In the genomic region with DNA sequence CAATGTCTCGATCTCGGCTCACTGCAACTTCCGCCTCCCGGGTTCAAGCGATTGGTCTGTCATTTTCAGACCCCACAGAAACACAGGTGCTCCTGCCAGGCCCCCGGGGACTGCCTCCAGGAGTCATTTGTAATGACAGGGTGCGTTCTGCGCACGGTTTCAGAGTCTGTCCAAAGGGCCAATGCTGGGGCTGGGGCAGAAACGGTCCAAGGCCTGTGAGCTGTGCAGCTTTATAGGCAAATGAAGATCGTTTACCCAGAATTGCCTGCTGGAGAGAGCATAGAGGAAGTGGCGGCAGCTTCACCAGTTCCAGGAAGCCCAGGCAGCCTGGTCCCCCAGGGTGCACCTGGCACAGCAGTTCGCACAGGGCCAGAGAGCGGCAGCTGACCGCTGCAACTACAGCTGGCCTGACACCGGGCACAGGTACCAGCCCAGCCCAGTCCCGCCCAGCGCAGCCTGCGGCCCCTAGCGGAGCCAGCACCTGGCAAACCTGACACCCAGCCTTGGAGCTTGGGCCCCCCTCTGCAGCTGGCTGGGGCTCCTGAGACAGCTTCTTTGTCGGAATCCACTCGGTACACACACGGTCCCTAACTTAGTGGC, we compare ENCODE assay signal across 8 cellular contexts.
DNase-seq lines count a peak whose midpoint lies in the region; ATAC-seq and TF ChIP-seq lines count a peak whose summit lies in the region.
"Not testable (repeated sequence)": the region's sequence is repeated elsewhere in the genome, so short reads cannot be mapped to it uniquely, and the experiment has no call there.

No MANE protein-coding gene starts in this region.

- peak overlapping the region; percentile 91 for H3K4me3 Mint-ChIP-seq in activated CD4-positive, alpha-beta T cell treated with anti-CD3 and anti-CD28 coated beads, Interleukin-2, amount 10 ng/mL, durations not matched to agents 24 days and 14 days
- peak overlapping the region; percentile 77 for H3K4me3 Mint-ChIP-seq in central memory CD8-positive, alpha-beta T cell

- not testable (repeated sequence) for H3K27me3 Mint-ChIP-seq in activated CD4-positive, alpha-beta T cell treated with anti-CD3 and anti-CD28 coated beads, Interleukin-2, amount 10 ng/mL, durations not matched to agents 24 days and 14 days; central memory CD8-positive, alpha-beta T cell

- DNase-seq in GM10248 (ENCODE audit: extremely low spot score) = peak; percentile 50
- peak; percentile 48 to 69 for DNase-seq in NCI-H2081 (lab: John Stamatoyannopoulos, UW)
- peak; percentile 93 for DNase-seq in activated CD4-positive, alpha-beta T cell treated with anti-CD3 and anti-CD28 coated beads, Interleukin-2, amount 10 ng/mL, durations not matched to agents 24 days and 14 days
- DNase-seq in central memory CD8-positive, alpha-beta T cell (ENCODE audit: low spot score in 2 of 2) = peak; percentile 35 to 52
- DNase-seq in middle frontal gyrus (ENCODE audit: extremely low spot score, low spot score) = peak; percentile 1
- DNase-seq in stimulated activated naive CD4-positive, alpha-beta T cell (lab: John Stamatoyannopoulos, UW) = peak in 5 of 6 experiments; percentile 26 to 74 (median 54)

- intact Hi-C loops in activated CD4-positive, alpha-beta T cell treated with anti-CD3 and anti-CD28 coated beads, Interleukin-2, amount 10 ng/mL, durations not matched to agents 24 days and 14 days (cut with micrococcal nuclease) = not testable (repeated sequence)

- POLR2A ChIA-PET in GM10248 (lab: Yijun Ruan, JAX) = interaction anchor here (0.6 kb wide), 1 partner anchor 146 kb away, joined by 9 read pairs; no protein-coding TSS in a partner anchor

- H3K4me1 Mint-ChIP-seq in activated CD4-positive, alpha-beta T cell treated with anti-CD3 and anti-CD28 coated beads, Interleukin-2, amount 10 ng/mL, durations not matched to agents 24 days and 14 days = peaks cover 54% of the 10 kb centered on the region
- H3K4me1 Mint-ChIP-seq in central memory CD8-positive, alpha-beta T cell = peaks cover 58% of the 10 kb centered on the region

- peak overlapping the region; percentile 92 for H3K27ac Mint-ChIP-seq in activated CD4-positive, alpha-beta T cell treated with anti-CD3 and anti-CD28 coated beads, Interleukin-2, amount 10 ng/mL, durations not matched to agents 24 days and 14 days
- peak overlapping the region; percentile 96 for H3K27ac Mint-ChIP-seq in central memory CD8-positive, alpha-beta T cell (ENCODE audit: low read depth)

- H3K36me3 Mint-ChIP-seq in activated CD4-positive, alpha-beta T cell treated with anti-CD3 and anti-CD28 coated beads, Interleukin-2, amount 10 ng/mL, durations not matched to agents 24 days and 14 days (ENCODE audit: low read depth) = peaks cover 49% of the 10 kb centered on the region
- H3K36me3 Mint-ChIP-seq in central memory CD8-positive, alpha-beta T cell (ENCODE audit: insufficient read depth) = peaks cover 37% of the 10 kb centered on the region

- ATAC-seq in GM19455 (IDR thresholded peaks at IDR 0.05; ENCODE audit: unreplicated experiment) = peak; percentile 62
- peak; percentile 48 for ATAC-seq in HG03064 (IDR thresholded peaks at IDR 0.05; ENCODE audit: low read depth, unreplicated experiment)
- peak; percentile 60 for ATAC-seq in central memory CD8-positive, alpha-beta T cell (replicated peaks; ENCODE audit: extremely low read depth, poor library complexity, severe bottlenecking)

- TF ChIP-seq CTCF in GM10248 (IDR thresholded peaks at IDR 0.05; ENCODE audit: control extremely low read depth, extremely low read depth, low read depth, missing control alignments) = not testable (repeated sequence)

- not testable (repeated sequence) for H3K9me3 Mint-ChIP-seq in activated CD4-positive, alpha-beta T cell treated with anti-CD3 and anti-CD28 coated beads, Interleukin-2, amount 10 ng/mL, durations not matched to agents 24 days and 14 days; central memory CD8-positive, alpha-beta T cell

- CTCF ChIA-PET in GM10248 (lab: Yijun Ruan, JAX) = not testable (repeated sequence)

Comparison
In these comparisons a context has a peak if more than half of its experiments do, and no peak if none do; other contexts are left out.
1. Peak in every context shown above with its lines: DNase-seq and ATAC-seq.
2. DNase-seq: peak in every context shown above with its lines; median percentile 93 in activated CD4-positive, alpha-beta T cell treated with anti-CD3 and anti-CD28 coated beads, Interleukin-2, amount 10 ng/mL, durations not matched to agents 24 days and 14 days; 58 in NCI-H2081; 54 in stimulated activated naive CD4-positive, alpha-beta T cell; 50 in GM10248; 44 in central memory CD8-positive, alpha-beta T cell; 1 in middle frontal gyrus.